13 cellular contexts compared by ENCODE assay signal in genomic region chr2:219395056-219395455, GRCh38. TPM values are rescaled to one million over a fixed set of nuclear protein-coding genes. Genes with fewer than 3 reads are reported as not detected.
"Had no signal": no experiment of that assay in that cellular context is flagged by ENCODE, and none has a peak within 500 bp of the region (broad histone marks: within the 10 kb centered on the region; RNA-seq: fewer than 3 reads in every experiment).

No MANE protein-coding gene starts in this region.

RNA-seq across cellular contexts. Expression of gene DES, which starts 23.1 kb away (rescaled TPM):
- total RNA-seq: activated B cell treated with CpG ODN at 0.5 μM for 24 hours; activated CD4-positive, alpha-beta memory T cell treated with anti-CD3 and anti-CD28 coated beads for 36 hours; activated CD4-positive, alpha-beta memory T cell treated with anti-CD3 and anti-CD28 coated beads, Interleukin-2, amount 10 ng/mL, durations not matched to agents 7 days and 5 days; activated CD4-positive, alpha-beta T cell treated with anti-CD3 and anti-CD28 coated beads for 36 hours; activated CD4-positive, alpha-beta T cell treated with anti-CD3 and anti-CD28 coated beads, Interleukin-2, amount 10 ng/mL, durations not matched to agents 24 days and 14 days; activated CD4-positive, alpha-beta T cell treated with anti-CD3 and anti-CD28 coated beads, Interleukin-2, amount 10 ng/mL, durations not matched to agents 7 days and 5 days; activated CD8-positive, alpha-beta memory T cell treated with anti-CD3 and anti-CD28 coated beads for 36 hours; activated CD8-positive, alpha-beta memory T cell treated with anti-CD3 and anti-CD28 coated beads, Interleukin-2, amount 10 ng/mL, durations not matched to agents 7 days and 5 days; activated CD8-positive, alpha-beta T cell treated with anti-CD3 and anti-CD28 coated beads for 36 hours; activated CD8-positive, alpha-beta T cell treated with anti-CD3 and anti-CD28 coated beads, Interleukin-2, amount 10 ng/mL, durations not matched to agents 7 days and 5 days; T-helper 1 cell treated with Interleukin-12 subunit alpha and Interleukin-12 subunit beta and Interleukin-4 antibody, amounts not matched to agents 30 ng/mL and 1 ng/mL, for 36 hours; T-helper 17 cell; T-helper 2 cell treated with Interferon-gamma antibody and Interleukin-4, amounts not matched to agents 100 ng/mL and 5 ng/mL, for 36 hours had no signal
